In genomic region chrX:77014655-77015377, GRCh38 we compare ENCODE assay signal across 10 cellular contexts.
DNase-seq lines count a peak whose midpoint lies in the region; ATAC-seq lines count a peak whose summit lies in the region.
"Had no signal": no experiment of that assay in that cellular context is flagged by ENCODE, and none has a peak within 500 bp of the region (broad histone marks: within the 10 kb centered on the region; RNA-seq: fewer than 3 reads in every experiment).

No MANE protein-coding gene starts in this region.

- H3K4me3 Mint-ChIP-seq in activated CD4-positive, alpha-beta T cell treated with anti-CD3 and anti-CD28 coated beads for 36 hours: no peak overlapping the region
- no peak overlapping the region for H3K4me3 Mint-ChIP-seq in stimulated activated naive B cell treated with anti-CD40 and anti-IgM and Interleukin-4, amounts not matched to agents 10 μg/mL and 1 μg/mL and 100 μg/mL, for 72 hours

- CTCF ChIA-PET in activated CD4-positive, alpha-beta T cell treated with anti-CD3 and anti-CD28 coated beads for 36 hours (lab: Charles Lee): interaction anchor here (0.5 kb wide), 1 partner anchor 626 kb away, joined by 3 read pairs; no protein-coding TSS in a partner anchor

- H3K9me3 Mint-ChIP-seq in activated CD4-positive, alpha-beta T cell treated with anti-CD3 and anti-CD28 coated beads for 36 hours (ENCODE audit: low read depth): no peaks in the 10 kb centered on the region
- no peaks in the 10 kb centered on the region for H3K9me3 Mint-ChIP-seq in stimulated activated naive B cell treated with anti-CD40 and anti-IgM and Interleukin-4, amounts not matched to agents 10 μg/mL and 1 μg/mL and 100 μg/mL, for 72 hours

- no peak for ATAC-seq in activated CD4-positive, alpha-beta T cell treated with anti-CD3 and anti-CD28 coated beads for 36 hours
- ATAC-seq in stimulated activated naive B cell treated with anti-CD40 and anti-IgM and Interleukin-4, amounts not matched to agents 10 μg/mL and 1 μg/mL and 100 μg/mL, for 72 hours (replicated peaks): no peak
- no peak for ATAC-seq in GM21528 (IDR thresholded peaks at IDR 0.05; ENCODE audit: low FRiP score, unreplicated experiment)

- POLR2A ChIA-PET in activated CD4-positive, alpha-beta T cell treated with anti-CD3 and anti-CD28 coated beads for 36 hours (lab: Charles Lee): no interaction called here

- no peaks in the 10 kb centered on the region for H3K4me1 Mint-ChIP-seq in activated CD4-positive, alpha-beta T cell treated with anti-CD3 and anti-CD28 coated beads for 36 hours
- H3K4me1 Mint-ChIP-seq in stimulated activated naive B cell treated with anti-CD40 and anti-IgM and Interleukin-4, amounts not matched to agents 10 μg/mL and 1 μg/mL and 100 μg/mL, for 72 hours: no peaks in the 10 kb centered on the region

- H3K27ac Mint-ChIP-seq in activated CD4-positive, alpha-beta T cell treated with anti-CD3 and anti-CD28 coated beads for 36 hours: no peak overlapping the region
- no peak overlapping the region for H3K27ac Mint-ChIP-seq in stimulated activated naive B cell treated with anti-CD40 and anti-IgM and Interleukin-4, amounts not matched to agents 10 μg/mL and 1 μg/mL and 100 μg/mL, for 72 hours

- DNase-seq in activated CD4-positive, alpha-beta T cell treated with anti-CD3 and anti-CD28 coated beads for 36 hours: peak; percentile 8
- DNase-seq in activated CD4-positive, alpha-beta T cell treated with anti-CD3 and anti-CD28 coated beads for 1 hour: no peak
- DNase-seq in RKO (ENCODE audit: low spot score) (peak; percentile 15), iPS DF 19.7 (ENCODE audit: low read depth, low spot score) (peak; percentile 35), superior temporal gyrus (ENCODE audit: extremely low spot score) (peak; percentile 83), DMS114 treated with DMSO at 0.1 percent for 48 hours (lab: John Stamatoyannopoulos, UW; ENCODE audit: unreplicated experiment) (no peak)
- DNase-seq in stimulated activated naive B cell treated with anti-CD40 and anti-IgM and Interleukin-4, amounts not matched to agents 10 μg/mL and 1 μg/mL and 100 μg/mL, for 72 hours: no peak
- DNase-seq: activated effector memory CD4-positive, alpha-beta T cell treated with Interleukin-2 at 50 U/mL for 16 hours; NCI-H2029 treated with DMSO at 0.1 percent for 48 hours had no signal

- no peaks in the 10 kb centered on the region for H3K27me3 Mint-ChIP-seq in activated CD4-positive, alpha-beta T cell treated with anti-CD3 and anti-CD28 coated beads for 36 hours
- no peaks in the 10 kb centered on the region for H3K27me3 Mint-ChIP-seq in stimulated activated naive B cell treated with anti-CD40 and anti-IgM and Interleukin-4, amounts not matched to agents 10 μg/mL and 1 μg/mL and 100 μg/mL, for 72 hours

- intact Hi-C loops in activated CD4-positive, alpha-beta T cell treated with anti-CD3 and anti-CD28 coated beads for 36 hours (cut with DNase I, micrococcal nuclease): no loop called here

- H3K36me3 Mint-ChIP-seq in activated CD4-positive, alpha-beta T cell treated with anti-CD3 and anti-CD28 coated beads for 36 hours (ENCODE audit: low read depth): no peaks in the 10 kb centered on the region
- no peaks in the 10 kb centered on the region for H3K36me3 Mint-ChIP-seq in stimulated activated naive B cell treated with anti-CD40 and anti-IgM and Interleukin-4, amounts not matched to agents 10 μg/mL and 1 μg/mL and 100 μg/mL, for 72 hours

Comparison
In these comparisons a context has a peak if more than half of its experiments do, and no peak if none do; other contexts are left out.
1. DNase-seq: peak in activated CD4-positive, alpha-beta T cell treated with anti-CD3 and anti-CD28 coated beads for 36 hours (single experiment), RKO (single experiment), iPS DF 19.7 (single experiment) and superior temporal gyrus (single experiment); none in activated CD4-positive, alpha-beta T cell treated with anti-CD3 and anti-CD28 coated beads for 1 hour (single experiment), stimulated activated naive B cell treated with anti-CD40 and anti-IgM and Interleukin-4, amounts not matched to agents 10 μg/mL and 1 μg/mL and 100 μg/mL, for 72 hours (single experiment) and DMS114 treated with DMSO at 0.1 percent for 48 hours (single experiment).